ENCODE assay signal across 16 cellular contexts in the genomic region with DNA sequence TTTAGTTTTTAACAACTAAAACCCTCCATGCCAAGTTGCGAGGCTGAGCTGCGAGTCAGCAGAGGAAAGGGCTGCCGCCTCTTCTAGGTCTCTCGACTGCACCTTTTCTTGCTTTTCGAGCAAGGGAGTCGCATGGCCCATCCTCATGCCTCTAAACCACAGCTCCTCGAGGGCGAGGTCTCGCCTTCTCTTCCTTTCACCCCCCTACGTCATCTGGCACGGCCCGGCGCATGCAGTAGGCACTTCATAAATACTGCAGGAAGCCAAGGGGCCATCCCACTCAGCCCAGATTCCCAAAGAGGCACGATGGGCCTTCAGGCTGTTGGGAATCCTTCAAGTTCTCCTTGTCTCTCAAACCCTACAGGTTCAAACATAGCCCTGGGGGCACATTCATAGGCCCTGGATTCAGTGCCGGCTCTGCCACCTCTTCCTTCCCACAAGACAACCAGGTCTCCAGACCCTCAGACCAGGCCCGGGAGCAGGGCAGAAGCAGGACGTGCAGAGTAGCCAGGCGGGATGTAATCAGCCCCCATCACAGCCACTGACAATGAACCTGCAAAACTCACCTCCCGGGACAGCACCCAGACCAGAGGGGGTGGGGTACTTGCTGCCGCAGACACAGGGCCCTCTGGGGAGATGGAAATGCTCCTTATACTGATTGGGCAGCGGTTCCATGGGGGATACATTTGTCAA. TPM values are rescaled to one million over a fixed set of nuclear protein-coding genes. Genes with fewer than 3 reads are reported as not detected.
DNase-seq lines count a peak whose midpoint lies in the region; ATAC-seq and TF ChIP-seq lines count a peak whose summit lies in the region.
"Had no signal": no experiment of that assay in that cellular context is flagged by ENCODE, and none has a peak within 500 bp of the region (broad histone marks: within the 10 kb centered on the region; RNA-seq: fewer than 3 reads in every experiment).

No MANE protein-coding gene starts in this region.

- POLR2A ChIA-PET in Panc1 (lab: Charles Lee): no interaction called here

- H3K4me1 ChIP-seq in Panc1 (ENCODE audit: control insufficient read depth, insufficient read depth, low read length) (peaks cover 9% of the 10 kb centered on the region), mesenchymal stem cell (ENCODE audit: control insufficient read depth, insufficient read depth, low read depth, low read length) (peaks cover 29% of the 10 kb centered on the region), testis (peaks cover 14% of the 10 kb centered on the region)
- H3K4me1 ChIP-seq: BE2C had no signal

- H2AFZ ChIP-seq in mesenchymal stem cell (ENCODE audit: low read depth, low read length): no peak overlapping the region

- H3K4me2 ChIP-seq in mesenchymal stem cell (ENCODE audit: low read length, poor library complexity, severe bottlenecking): no peak overlapping the region

- no peak overlapping the region for H2BK5ac ChIP-seq in mesenchymal stem cell (ENCODE audit: low read depth, low read length, poor library complexity, severe bottlenecking)

- H3K9me3 Mint-ChIP-seq in chondrocyte (ENCODE audit: low read depth): no peaks in the 10 kb centered on the region
- H3K9me3 Mint-ChIP-seq: CD8-positive, alpha-beta T cell; H9 had no signal

- DNase-seq in Panc1 (ENCODE audit: low read depth, low spot score) (no peak), chondrocyte (ENCODE audit: low spot score) (no peak), mesenchymal stem cell (no peak), testis (no peak), DMS53 treated with DMSO at 0.1 percent for 48 hours (lab: John Stamatoyannopoulos, UW; ENCODE audit: unreplicated experiment) (no peak)
- no peak for DNase-seq in stimulated activated CD4-positive, alpha-beta T cell treated with anti-CD3 and anti-CD28 coated beads, Interleukin-4, amount 100 ng/mL, for 24 hours
- DNase-seq: BE2C, H9, Karpas-422, MM.1S, NCI-H187 treated with DMSO at 0.1 percent for 48 hours, NCI-H2171, NCI-H774 had no signal

- no peak overlapping the region for H3K23ac ChIP-seq in mesenchymal stem cell (ENCODE audit: low read length in 2 of 2)

- peaks cover 7% of the 10 kb centered on the region for H3K79me1 ChIP-seq in mesenchymal stem cell (replicated peaks; ENCODE audit: low read length, poor library complexity, severe bottlenecking)

- H4K91ac ChIP-seq in mesenchymal stem cell (ENCODE audit: low read length): no peak overlapping the region

- no peak overlapping the region for H3K4ac ChIP-seq in mesenchymal stem cell (ENCODE audit: low read depth in 1 of 2, low read length in 2 of 2)

- H2BK15ac ChIP-seq in mesenchymal stem cell (ENCODE audit: low read depth, poor library complexity, severe bottlenecking): peak overlapping the region; percentile 38

- no peaks in the 10 kb centered on the region for H3K36me3 Mint-ChIP-seq in chondrocyte (ENCODE audit: low read depth)
- H3K36me3 Mint-ChIP-seq: CD8-positive, alpha-beta T cell had no signal

- H3K18ac ChIP-seq in mesenchymal stem cell (ENCODE audit: low read depth in 1 of 2, low read length in 2 of 2): no peak overlapping the region

- H3K27me3 Mint-ChIP-seq in chondrocyte (ENCODE audit: low read depth): no peaks in the 10 kb centered on the region

- no peak for ATAC-seq in Panc1
- ATAC-seq in HG03175 (IDR thresholded peaks at IDR 0.05; ENCODE audit: unreplicated experiment): no peak
- ATAC-seq: CD8-positive, alpha-beta T cell had no signal

- intact Hi-C loops in Panc1 (cut with micrococcal nuclease; ENCODE audit: unreplicated experiment): no loop called here
- intact Hi-C loops in testis (cut with DNase I; ENCODE audit: low total_unique reads): no loop called here

- peak overlapping the region; percentile 82 for H3K27ac Mint-ChIP-seq in chondrocyte (ENCODE audit: unreplicated experiment)
- H3K27ac Mint-ChIP-seq: CD8-positive, alpha-beta T cell had no signal

- H3K9ac ChIP-seq in mesenchymal stem cell (ENCODE audit: low read length): no peak overlapping the region

- no peak overlapping the region for H4K8ac ChIP-seq in mesenchymal stem cell (ENCODE audit: low read length)

- H3K14ac ChIP-seq in mesenchymal stem cell (ENCODE audit: low read length in 2 of 2): peak overlapping the region in 1 of 2 experiments; percentile 26

- no peak overlapping the region for H2BK120ac ChIP-seq in mesenchymal stem cell (ENCODE audit: low read depth, low read length)

- H3K27me3 ChIP-seq in Panc1 (ENCODE audit: control insufficient read depth, insufficient read depth, low read length) (no peaks in the 10 kb centered on the region), mesenchymal stem cell (ENCODE audit: control insufficient read depth in 1 of 2, insufficient read depth in 1 of 2, low read length in 2 of 2) (no peaks in the 10 kb centered on the region), testis (no peaks in the 10 kb centered on the region)
- H3K27me3 ChIP-seq: BE2C, SJCRH30 had no signal

- WGBS in mesenchymal stem cell: 95% methylated on average over 21 of the region's 21 CpGs
- 91 to 97% methylated on average over 21 of the region's 21 CpGs for WGBS in testis, 2 donors

- H3K4me3 ChIP-seq in Panc1 (ENCODE audit: low read depth in 2 of 2, low read length in 2 of 2) (no peak overlapping the region), mesenchymal stem cell (ENCODE audit: insufficient read depth in 1 of 2, low read depth in 1 of 2, low read length in 2 of 2) (no peak overlapping the region), testis (no peak overlapping the region)
- H3K4me3 ChIP-seq: SJCRH30 had no signal

- H3K9me3 ChIP-seq in Panc1 (ENCODE audit: control insufficient read depth, insufficient read depth, low read depth, low read length) (no peaks in the 10 kb centered on the region), mesenchymal stem cell (ENCODE audit: control insufficient read depth, low read length) (no peaks in the 10 kb centered on the region), testis (no peaks in the 10 kb centered on the region)
- H3K9me3 ChIP-seq: BE2C, SJCRH30 had no signal

- H3K27ac ChIP-seq in Panc1 (ENCODE audit: low read length): peak overlapping the region; percentile 61; the same call in 1 of the 2 replicates
- no peak overlapping the region for H3K27ac ChIP-seq in mesenchymal stem cell (ENCODE audit: low read length, poor library complexity, severe bottlenecking)
- H3K27ac ChIP-seq in testis: peak overlapping the region; percentile 47 to 85
- H3K27ac ChIP-seq: SJCRH30 had no signal

- H3K36me3 ChIP-seq in Panc1 (ENCODE audit: control insufficient read depth, insufficient read depth, low read length): no peaks in the 10 kb centered on the region
- peaks cover 0 to 9% of the 10 kb centered on the region in 2 experiments for H3K36me3 ChIP-seq in mesenchymal stem cell (ENCODE audit: control insufficient read depth in 1 of 2, insufficient read depth in 2 of 2, low read depth in 1 of 2, low read length in 2 of 2)
- no peaks in the 10 kb centered on the region for H3K36me3 ChIP-seq in testis (ENCODE audit: low read depth, missing control alignments)
- H3K36me3 ChIP-seq: BE2C, SJCRH30 had no signal

- H3K4me3 Mint-ChIP-seq in chondrocyte (ENCODE audit: unreplicated experiment): no peak overlapping the region
- H3K4me3 Mint-ChIP-seq: CD8-positive, alpha-beta T cell; H9 had no signal

- H3K4me1 Mint-ChIP-seq in chondrocyte (ENCODE audit: low read depth): peaks cover 64% of the 10 kb centered on the region

- TF ChIP-seq CTCF in Panc1 (IDR thresholded peaks at IDR 0.05): no peak
- no peak for TF ChIP-seq CTCF in chondrocyte (IDR thresholded peaks at IDR 0.05)
- no peak for TF ChIP-seq CTCF in testis (IDR thresholded peaks at IDR 0.05)

- BruUV-seq in Panc1 (replicated peaks; lab: Mats Ljungman, UMichigan): no TSS peak

- H2AK5ac ChIP-seq in mesenchymal stem cell (ENCODE audit: low read length, severe bottlenecking): peak overlapping the region; percentile 58

- in situ Hi-C loops in Panc1 (cut with HindIII; ENCODE audit: low pct_unique_long_range_greater_than_20kb, low sequenced_read_pairs): no loop called here

- H2BK12ac ChIP-seq in mesenchymal stem cell (ENCODE audit: low read length in 2 of 2): peak overlapping the region; percentile 23 to 40

- TF ChIP-seq POLR2A in testis (IDR thresholded peaks at IDR 0.05): no peak

- CTCF ChIA-PET in Panc1 (lab: Charles Lee): no interaction called here

RNA-seq across cellular contexts. Expression of a gene that starts 41.7 kb away (rescaled TPM):
- total RNA-seq in Panc1 (2021; ENCODE audit: unreplicated experiment) (2.5 TPM), chondrocyte (10.3 to 11.3 TPM (median 11.3 TPM) in 3 replicates), testis (10 to 100 TPM; 18.9 to 30.0 TPM)
- 1.7 TPM for polyA plus RNA-seq in Panc1 (2012; ENCODE audit: insufficient read length)
- 3.8 TPM for polyA plus RNA-seq in mesenchymal stem cell (2013, experiment 1 of 2)
- 4.5 TPM for polyA plus RNA-seq in mesenchymal stem cell (2013, experiment 2 of 2)
- 9.8 TPM for polyA plus RNA-seq in testis (ENCODE audit: insufficient read depth, low read depth, low replicate concordance)
